ENCODE assay signal across 8 cellular contexts in genomic region chr15:51801391-51801835, GRCh38. TPM values are rescaled to one million over a fixed set of nuclear protein-coding genes. Genes with fewer than 3 reads are reported as not detected.
DNase-seq lines count a peak whose midpoint lies in the region; ATAC-seq and TF ChIP-seq lines count a peak whose summit lies in the region.

No MANE protein-coding gene starts in this region.

- no peak overlapping the region for H3K4me3 Mint-ChIP-seq in T-helper 2 cell treated with Interferon-gamma antibody and Interleukin-4, amounts not matched to agents 5 μg/mL and 100 μg/mL, for 36 hours
- no peak overlapping the region for H3K4me3 Mint-ChIP-seq in activated naive CD4-positive, alpha-beta T cell treated with anti-CD3 and anti-CD28 coated beads for 36 hours

- no peaks in the 10 kb centered on the region for H4K20me1 ChIP-seq in hepatocyte (ENCODE audit: insufficient read depth, poor library complexity, severe bottlenecking)

- H3K9me2 ChIP-seq in hepatocyte (replicated peaks; ENCODE audit: insufficient read depth), result no peaks in the 10 kb centered on the region

- no peaks in the 10 kb centered on the region for H3K36me3 Mint-ChIP-seq in T-helper 2 cell treated with Interferon-gamma antibody and Interleukin-4, amounts not matched to agents 5 μg/mL and 100 μg/mL, for 36 hours (ENCODE audit: low read depth)
- H3K36me3 Mint-ChIP-seq in activated naive CD4-positive, alpha-beta T cell treated with anti-CD3 and anti-CD28 coated beads for 36 hours (ENCODE audit: low read depth), result peaks cover 5% of the 10 kb centered on the region

- no peaks in the 10 kb centered on the region for H3K9me3 Mint-ChIP-seq in T-helper 2 cell treated with Interferon-gamma antibody and Interleukin-4, amounts not matched to agents 5 μg/mL and 100 μg/mL, for 36 hours
- H3K9me3 Mint-ChIP-seq in activated naive CD4-positive, alpha-beta T cell treated with anti-CD3 and anti-CD28 coated beads for 36 hours, result no peaks in the 10 kb centered on the region

- intact Hi-C loops in activated naive CD4-positive, alpha-beta T cell treated with anti-CD3 and anti-CD28 coated beads for 36 hours (cut with micrococcal nuclease), result no loop called here

- no peak for ATAC-seq in GM18511 (IDR thresholded peaks at IDR 0.05; ENCODE audit: unreplicated experiment)

- CTCF ChIA-PET in activated naive CD4-positive, alpha-beta T cell treated with anti-CD3 and anti-CD28 coated beads for 36 hours (lab: Charles Lee), result interaction anchor here (0.6 to 1.3 kb wide), 3 partner anchors 10 to 320 kb away, joined by 3 to 4 read pairs (median 4); no protein-coding TSS in a partner anchor

- peak; percentile 78 for TF ChIP-seq CTCF in 22Rv1 (IDR thresholded peaks at IDR 0.05)
- TF ChIP-seq CTCF in GM20000 (IDR thresholded peaks at IDR 0.05; ENCODE audit: extremely low read depth, missing control alignments), result peak; percentile 44
- peak; percentile 45 for TF ChIP-seq CTCF in hepatocyte (IDR thresholded peaks at IDR 0.05; ENCODE audit: poor library complexity)

- H3K9me3 ChIP-seq in hepatocyte (ENCODE audit: low read depth), result no peaks in the 10 kb centered on the region

- H3K79me2 ChIP-seq in hepatocyte, result no peaks in the 10 kb centered on the region

- H3K27me3 Mint-ChIP-seq in T-helper 2 cell treated with Interferon-gamma antibody and Interleukin-4, amounts not matched to agents 5 μg/mL and 100 μg/mL, for 36 hours (ENCODE audit: low read depth), result no peaks in the 10 kb centered on the region
- no peaks in the 10 kb centered on the region for H3K27me3 Mint-ChIP-seq in activated naive CD4-positive, alpha-beta T cell treated with anti-CD3 and anti-CD28 coated beads for 36 hours (ENCODE audit: low read depth)

- in situ Hi-C loops in SK-MEL-5 (cut with HindIII; ENCODE audit: low pct_unique_long_range_greater_than_20kb, low sequenced_read_pairs), result no loop called here

- H3K4me1 Mint-ChIP-seq in T-helper 2 cell treated with Interferon-gamma antibody and Interleukin-4, amounts not matched to agents 5 μg/mL and 100 μg/mL, for 36 hours (ENCODE audit: low read depth), result peaks cover 9% of the 10 kb centered on the region
- no peaks in the 10 kb centered on the region for H3K4me1 Mint-ChIP-seq in activated naive CD4-positive, alpha-beta T cell treated with anti-CD3 and anti-CD28 coated beads for 36 hours (ENCODE audit: low read depth)

- H3K27ac ChIP-seq in 22Rv1, result no peak overlapping the region
- no peak overlapping the region for H3K27ac ChIP-seq in hepatocyte

- no peak overlapping the region for H3K27ac Mint-ChIP-seq in T-helper 2 cell treated with Interferon-gamma antibody and Interleukin-4, amounts not matched to agents 5 μg/mL and 100 μg/mL, for 36 hours
- no peak overlapping the region for H3K27ac Mint-ChIP-seq in activated naive CD4-positive, alpha-beta T cell treated with anti-CD3 and anti-CD28 coated beads for 36 hours

- H3K4me3 ChIP-seq in hepatocyte, result no peak overlapping the region

- WGBS in hepatocyte (ENCODE audit: low lambda C conversion rate, missing lambda C conversion rate), result 66% methylated on average over 3 of the region's 3 CpGs

- H3K4me2 ChIP-seq in hepatocyte, result no peak overlapping the region

- no peaks in the 10 kb centered on the region for H3K4me1 ChIP-seq in hepatocyte (ENCODE audit: insufficient read depth)

- no peak overlapping the region for H2AFZ ChIP-seq in hepatocyte

- no peaks in the 10 kb centered on the region for H3K27me3 ChIP-seq in hepatocyte

- peak; percentile 15 for DNase-seq in GM20000 (ENCODE audit: low spot score)
- DNase-seq in SK-MEL-5 (ENCODE audit: low read depth, low spot score), result peak; percentile 62
- peak; percentile 27 for DNase-seq in hepatocyte (ENCODE audit: low spot score)
- DNase-seq in T-helper 2 cell treated with Interferon-gamma antibody and Interleukin-4, amounts not matched to agents 5 μg/mL and 100 μg/mL, for 36 hours (ENCODE audit: low spot score), result no peak
- no peak for DNase-seq in stimulated activated CD4-positive, alpha-beta T cell treated with anti-CD3 and anti-CD28 coated beads, Interleukin-12 subunit alpha, Interleukin-12 subunit beta, amount 100 ng/mL, for 4 hours
- DNase-seq in activated naive CD4-positive, alpha-beta T cell treated with anti-CD3 and anti-CD28 coated beads for 36 hours, result no peak

- no peaks in the 10 kb centered on the region for H3K36me3 ChIP-seq in hepatocyte (replicated peaks; ENCODE audit: insufficient read depth, low read depth)

RNA-seq across cellular contexts. Expression of gene TMOD3, which starts 28.0 kb away (rescaled TPM):
- 19.3 and 26.2 TPM in 2 replicates for total RNA-seq in SK-MEL-5 (2014; rRNA removed; shearing (Covaris generic))
- 10.3 and 14.3 TPM in 2 replicates for polyA plus RNA-seq in SK-MEL-5 (2015; cell fraction: cytosol; rRNA removed)
- 4.8 and 8.3 TPM in 2 replicates for polyA plus RNA-seq in SK-MEL-5 (2015; cell fraction: nucleus; rRNA removed)
- 32.5 and 38.3 TPM in 2 replicates for total RNA-seq in hepatocyte
- polyA plus RNA-seq in hepatocyte, result 26.3 and 27.2 TPM in 2 replicates
- 10 to 100 TPM; 45.9 to 52.8 TPM for total RNA-seq in activated naive CD4-positive, alpha-beta T cell treated with anti-CD3 and anti-CD28 coated beads for 36 hours

RNA-seq across cellular contexts. Expression of gene TMOD2, which starts 50.0 kb away (rescaled TPM):
- 7.6 TPM in 2 replicates for total RNA-seq in SK-MEL-5 (2014; rRNA removed; shearing (Covaris generic))
- 6.0 and 10.1 TPM in 2 replicates for polyA plus RNA-seq in SK-MEL-5 (2015; cell fraction: cytosol; rRNA removed)
- 11.1 and 20.1 TPM in 2 replicates for polyA plus RNA-seq in SK-MEL-5 (2015; cell fraction: nucleus; rRNA removed)
- 2.9 and 3.9 TPM in 2 replicates for total RNA-seq in hepatocyte
- polyA plus RNA-seq in hepatocyte, result 1.0 and 1.7 TPM in 2 replicates
- 1 to 10 TPM; 6.4 to 6.8 TPM for total RNA-seq in activated naive CD4-positive, alpha-beta T cell treated with anti-CD3 and anti-CD28 coated beads for 36 hours

Comparison
In these comparisons a context has a peak if more than half of its experiments do, and no peak if none do; other contexts are left out.
1. DNase-seq: peak in GM20000 (single experiment), SK-MEL-5 (single experiment) and hepatocyte (single experiment); none in T-helper 2 cell treated with Interferon-gamma antibody and Interleukin-4, amounts not matched to agents 5 μg/mL and 100 μg/mL, for 36 hours (single experiment), stimulated activated CD4-positive, alpha-beta T cell treated with anti-CD3 and anti-CD28 coated beads, Interleukin-12 subunit alpha, Interleukin-12 subunit beta, amount 100 ng/mL, for 4 hours (single experiment) and activated naive CD4-positive, alpha-beta T cell treated with anti-CD3 and anti-CD28 coated beads for 36 hours (single experiment).
2. Peak in every context shown above with its lines, with median percentiles within 50 percentile points of each other: CTCF ChIP-seq.